ENCODE assay signal across 11 cellular contexts in genomic region chr1:149962736-149963135, GRCh38. TPM values are rescaled to one million over a fixed set of nuclear protein-coding genes. Genes with fewer than 3 reads are reported as not detected.
DNase-seq lines count a peak whose midpoint lies in the region; ATAC-seq, FAIRE-seq and TF ChIP-seq lines count a peak whose summit lies in the region.
"Had no signal": no experiment of that assay in that cellular context is flagged by ENCODE, and none has a peak within 500 bp of the region (broad histone marks: within the 10 kb centered on the region; RNA-seq: fewer than 3 reads in every experiment).

No MANE protein-coding gene starts in this region.

- peaks cover 26% of the 10 kb centered on the region for H3K79me1 ChIP-seq in mesenchymal stem cell (replicated peaks; ENCODE audit: low read length, poor library complexity, severe bottlenecking)

- no peak for TF ChIP-seq POLR2A in GM12878 (IDR thresholded peaks at IDR 0.05; ENCODE audit: low read depth, low read length)
- TF ChIP-seq POLR2A in tibial nerve (IDR thresholded peaks at IDR 0.05): no peak

- no peak for TF ChIP-seq CTCF in GM12878 (IDR thresholded peaks at IDR 0.05 in 2 of 3, conservative IDR thresholded peaks at IDR 0.05 in 1 of 3; ENCODE audit: control insufficient read depth in 2 of 3, extremely low read depth in 1 of 3, insufficient read depth in 1 of 3, low read depth in 3 of 3, low read length in 3 of 3)
- no peak for TF ChIP-seq CTCF in tibial nerve (IDR thresholded peaks at IDR 0.05)

- DNase-seq in activated naive CD4-positive, alpha-beta T cell treated with anti-CD3 and anti-CD28 coated beads, Interleukin-2, amount 10 ng/mL, durations not matched to agents 7 days and 5 days: no peak
- DNase-seq in GM12878 (ENCODE audit: low read depth, low spot score) (no peak), mesenchymal stem cell (peak; percentile 8), tibial nerve (ENCODE audit: low spot score in 2 of 2) (no peak), SK-N-DZ (ENCODE audit: low spot score) (no peak), NCI-H524 (lab: John Stamatoyannopoulos, UW) (no peak), T-helper 1 cell (no peak)
- DNase-seq: cortex of kidney had no signal

- RAD21 ChIA-PET in GM12878 (lab: Charles Lee; ENCODE audit: unreplicated experiment): interaction anchor here (0.6 to 3.0 kb wide), 19 partner anchors 20 to 225 kb away, joined by 3 to 43 read pairs (median 4); partner anchors contain the start of gene VPS45

- peak overlapping the region; percentile 2 for H3K27ac ChIP-seq in GM12878 (ENCODE audit: control insufficient read depth, insufficient read depth)
- no peak overlapping the region for H3K27ac ChIP-seq in mesenchymal stem cell (ENCODE audit: low read length, poor library complexity, severe bottlenecking)
- peak overlapping the region; percentile 48 to 80 (median 66) for H3K27ac ChIP-seq in tibial nerve

- peaks cover 10 to 17% of the 10 kb centered on the region in 2 experiments for H3K36me3 ChIP-seq in GM12878 (ENCODE audit: control insufficient read depth in 2 of 2, insufficient read depth in 2 of 2, low read length in 1 of 2)
- peaks cover 46 to 94% of the 10 kb centered on the region in 2 experiments for H3K36me3 ChIP-seq in mesenchymal stem cell (ENCODE audit: control insufficient read depth in 1 of 2, insufficient read depth in 2 of 2, low read depth in 1 of 2, low read length in 2 of 2)
- H3K36me3 ChIP-seq in tibial nerve: peaks cover 0 to 72% (median 3%) of the 10 kb centered on the region in 3 donors

- BruUV-seq in GM12878 (replicated peaks; lab: Mats Ljungman, UMichigan): no TSS peak

- H3K18ac ChIP-seq in mesenchymal stem cell (ENCODE audit: low read depth in 1 of 2, low read length in 2 of 2): no peak overlapping the region

- no peaks in the 10 kb centered on the region for H3K79me2 ChIP-seq in GM12878 (ENCODE audit: control insufficient read depth, insufficient read depth, low read length)

- intact Hi-C loops in GM12878 (cut with micrococcal nuclease; ENCODE audit: unreplicated experiment): loop anchor here (1.0 to 5.0 kb wide), 5 partner anchors 45 to 225 kb away; no protein-coding TSS in a partner anchor

- H3K4me1 Mint-ChIP-seq in activated naive CD4-positive, alpha-beta T cell treated with anti-CD3 and anti-CD28 coated beads, Interleukin-2, amount 50 U/mL, for 24 hours: peaks cover 26% of the 10 kb centered on the region
- peaks cover 18% of the 10 kb centered on the region for H3K4me1 Mint-ChIP-seq in activated naive CD4-positive, alpha-beta T cell treated with anti-CD3 and anti-CD28 coated beads, Interleukin-2, amount 10 ng/mL, durations not matched to agents 7 days and 5 days

- no peak overlapping the region for H2BK5ac ChIP-seq in mesenchymal stem cell (ENCODE audit: low read depth, low read length, poor library complexity, severe bottlenecking)

- no peak overlapping the region for H3K4ac ChIP-seq in mesenchymal stem cell (ENCODE audit: low read depth in 1 of 2, low read length in 2 of 2)

- H3K9me3 Mint-ChIP-seq in activated naive CD4-positive, alpha-beta T cell treated with anti-CD3 and anti-CD28 coated beads, Interleukin-2, amount 50 U/mL, for 24 hours: no peaks in the 10 kb centered on the region
- H3K9me3 Mint-ChIP-seq in activated naive CD4-positive, alpha-beta T cell treated with anti-CD3 and anti-CD28 coated beads, Interleukin-2, amount 10 ng/mL, durations not matched to agents 7 days and 5 days: no peaks in the 10 kb centered on the region
- H3K9me3 Mint-ChIP-seq: activated T-helper 1 cell treated with anti-CD3 and anti-CD28 coated beads, Interleukin-12 subunit alpha, Interleukin-12 subunit beta, Interleukin-2, Interleukin-4 antibody, amounts not matched to agents 30 ng/mL and 10 ng/mL and 1 ng/mL, durations not matched to agents 14 hours and 24 hours and 36 hours had no signal

- H3K27ac Mint-ChIP-seq in activated naive CD4-positive, alpha-beta T cell treated with anti-CD3 and anti-CD28 coated beads, Interleukin-2, amount 50 U/mL, for 24 hours: peak overlapping the region; percentile 38
- no peak overlapping the region for H3K27ac Mint-ChIP-seq in activated naive CD4-positive, alpha-beta T cell treated with anti-CD3 and anti-CD28 coated beads, Interleukin-2, amount 10 ng/mL, durations not matched to agents 7 days and 5 days

- no peak overlapping the region for H2BK12ac ChIP-seq in mesenchymal stem cell (ENCODE audit: low read length in 2 of 2)

- no peak overlapping the region; the same call in 1 of the 2 replicates for H3K9ac ChIP-seq in GM12878 (ENCODE audit: control insufficient read depth, insufficient read depth, low read length)
- H3K9ac ChIP-seq in mesenchymal stem cell (ENCODE audit: low read length): peak overlapping the region; percentile 52

- H3K9me3 ChIP-seq in GM12878 (replicated peaks; ENCODE audit: control insufficient read depth, insufficient read depth, low read length) (no peaks in the 10 kb centered on the region; the same call in 2 of the 3 replicates), mesenchymal stem cell (ENCODE audit: control insufficient read depth, low read length) (no peaks in the 10 kb centered on the region), tibial nerve (peaks cover 0 to 3% (median 0%) of the 10 kb centered on the region in 4 donors)
- H3K9me3 ChIP-seq: MG63 had no signal

- H2AFZ ChIP-seq in GM12878 (ENCODE audit: control insufficient read depth, low read depth, low read length): no peak overlapping the region
- no peak overlapping the region for H2AFZ ChIP-seq in mesenchymal stem cell (ENCODE audit: low read depth, low read length)

- no peak overlapping the region for H2BK120ac ChIP-seq in mesenchymal stem cell (ENCODE audit: low read depth, low read length)

- H3K4me1 ChIP-seq in GM12878 (ENCODE audit: control insufficient read depth, insufficient read depth, low read length) (peaks cover 4% of the 10 kb centered on the region), mesenchymal stem cell (ENCODE audit: control insufficient read depth, insufficient read depth, low read depth, low read length) (no peaks in the 10 kb centered on the region), tibial nerve (peaks cover 0 to 42% (median 10%) of the 10 kb centered on the region in 4 donors)

- POLR2A ChIA-PET in GM12878 (lab: Charles Lee): interaction anchor here (0.6 to 1.1 kb wide), 2 partner anchors 31 to 74 kb away, joined by 3 to 4 read pairs; no protein-coding TSS in a partner anchor

- CTCF ChIA-PET in activated naive CD4-positive, alpha-beta T cell treated with anti-CD3 and anti-CD28 coated beads, Interleukin-2, amount 10 ng/mL, durations not matched to agents 7 days and 5 days (lab: Charles Lee): interaction anchor here (0.7 to 2.9 kb wide), 22 partner anchors 10 to 224 kb away, joined by 3 to 18 read pairs (median 4); a partner anchor contains a TSS
- CTCF ChIA-PET in GM12878 (lab: Yijun Ruan, JAX): interaction anchor here (0.6 to 3.3 kb wide), 52 partner anchors 9 to 843 kb away, joined by 3 to 69 read pairs (median 4); partner anchors contain the start of genes OTUD7B, SF3B4 and VPS45

- H4K20me1 ChIP-seq in GM12878 (ENCODE audit: control insufficient read depth, insufficient read depth): no peaks in the 10 kb centered on the region

- H4K91ac ChIP-seq in mesenchymal stem cell (ENCODE audit: low read length): no peak overlapping the region

- ATAC-seq in GM12878: no peak

- TF ChIP-seq EP300 in GM12878 (IDR thresholded peaks at IDR 0.05; ENCODE audit: borderline replicate concordance in 1 of 2, control insufficient read depth in 1 of 2, low read depth in 2 of 2, low read length in 2 of 2) (no peak), tibial nerve (IDR thresholded peaks at IDR 0.05) (no peak)

- TF ChIP-seq RAD21 in GM12878 (IDR thresholded peaks at IDR 0.05; ENCODE audit: insufficient read depth, low read depth, low read length): no peak

- H3K36me3 Mint-ChIP-seq in activated naive CD4-positive, alpha-beta T cell treated with anti-CD3 and anti-CD28 coated beads, Interleukin-2, amount 50 U/mL, for 24 hours: peaks cover 18% of the 10 kb centered on the region
- peaks cover 32% of the 10 kb centered on the region for H3K36me3 Mint-ChIP-seq in activated naive CD4-positive, alpha-beta T cell treated with anti-CD3 and anti-CD28 coated beads, Interleukin-2, amount 10 ng/mL, durations not matched to agents 7 days and 5 days

- FAIRE-seq in GM12878 (lab: Jason Lieb, UNC): no peak

- no peaks in the 10 kb centered on the region for H3K27me3 Mint-ChIP-seq in activated naive CD4-positive, alpha-beta T cell treated with anti-CD3 and anti-CD28 coated beads, Interleukin-2, amount 50 U/mL, for 24 hours
- no peaks in the 10 kb centered on the region for H3K27me3 Mint-ChIP-seq in activated naive CD4-positive, alpha-beta T cell treated with anti-CD3 and anti-CD28 coated beads, Interleukin-2, amount 10 ng/mL, durations not matched to agents 7 days and 5 days

- no peak overlapping the region for H2BK15ac ChIP-seq in mesenchymal stem cell (ENCODE audit: low read depth, poor library complexity, severe bottlenecking)

- H4K8ac ChIP-seq in mesenchymal stem cell (ENCODE audit: low read length): no peak overlapping the region

- no peak overlapping the region for H3K4me2 ChIP-seq in GM12878 (ENCODE audit: control insufficient read depth, insufficient read depth)
- no peak overlapping the region for H3K4me2 ChIP-seq in mesenchymal stem cell (ENCODE audit: low read length, poor library complexity, severe bottlenecking)

- H3K4me3 ChIP-seq in GM12878: no peak overlapping the region
- H3K4me3 ChIP-seq in mesenchymal stem cell (ENCODE audit: insufficient read depth in 1 of 2, low read depth in 1 of 2, low read length in 2 of 2): no peak overlapping the region
- no peak overlapping the region for H3K4me3 ChIP-seq in tibial nerve
- H3K4me3 ChIP-seq: MG63 had no signal

- H3K23ac ChIP-seq in mesenchymal stem cell (ENCODE audit: low read length in 2 of 2): no peak overlapping the region

- no peak overlapping the region for H3K14ac ChIP-seq in mesenchymal stem cell (ENCODE audit: low read length in 2 of 2)

- in situ Hi-C loops in GM12878 (cut with MboI): loop anchor here (5.0 kb wide), 2 partner anchors 85 to 205 kb away; no protein-coding TSS in a partner anchor

- SMC1A ChIA-PET in GM12878 (lab: Charles Lee; ENCODE audit: uncharacterized antibody, unreplicated experiment): interaction anchor here (0.6 to 4.9 kb wide), 38 partner anchors 9 to 257 kb away, joined by 3 to 51 read pairs (median 4); partner anchors contain the start of gene VPS45

- WGBS in GM12878 (ENCODE audit: insufficient coverage, insufficient replicate concordance, low lambda C conversion rate, missing lambda C conversion rate): 93% methylated on average over 2 of the region's 2 CpGs
- WGBS in mesenchymal stem cell: 80% methylated on average over 2 of the region's 2 CpGs
- 40 to 54% methylated on average over 2 of the region's 2 CpGs for WGBS in tibial nerve, 2 donors

- H3K27me3 ChIP-seq in GM12878 (replicated peaks in 1 of 2; ENCODE audit: control insufficient read depth in 2 of 2, insufficient read depth in 2 of 2, low read length in 1 of 2): no peaks in the 10 kb centered on the region
- H3K27me3 ChIP-seq in mesenchymal stem cell (ENCODE audit: control insufficient read depth in 1 of 2, insufficient read depth in 1 of 2, low read length in 2 of 2): no peaks in the 10 kb centered on the region
- H3K27me3 ChIP-seq in tibial nerve: no peaks in the 10 kb centered on the region
- H3K27me3 ChIP-seq: MG63 had no signal

- H2AK5ac ChIP-seq in mesenchymal stem cell (ENCODE audit: low read length, severe bottlenecking): no peak overlapping the region

- H3K4me3 Mint-ChIP-seq in activated naive CD4-positive, alpha-beta T cell treated with anti-CD3 and anti-CD28 coated beads, Interleukin-2, amount 50 U/mL, for 24 hours: no peak overlapping the region
- H3K4me3 Mint-ChIP-seq in activated naive CD4-positive, alpha-beta T cell treated with anti-CD3 and anti-CD28 coated beads, Interleukin-2, amount 10 ng/mL, durations not matched to agents 7 days and 5 days: no peak overlapping the region
- H3K4me3 Mint-ChIP-seq: activated T-helper 1 cell treated with anti-CD3 and anti-CD28 coated beads, Interleukin-12 subunit alpha, Interleukin-12 subunit beta, Interleukin-2, Interleukin-4 antibody, amounts not matched to agents 30 ng/mL and 10 ng/mL and 1 ng/mL, durations not matched to agents 14 hours and 24 hours and 36 hours had no signal

RNA-seq across cellular contexts. Expression of gene MTMR11, which starts 26.1 kb away (rescaled TPM):
- 2.2 and 3.4 TPM in 2 replicates for total RNA-seq in GM12878 (2013; cell fraction: nucleolus; rRNA removed)
- total RNA-seq in GM12878 (2014; rRNA removed) (0.51 and 0.71 TPM in 2 replicates), GM12878 (2014; rRNA removed; fragmentation: Illumina TruSeq; extraction: Trizol) (0.51 and 0.58 TPM in 2 replicates), GM12878 (2021) (0.45 and 1.1 TPM in 2 replicates), tibial nerve (10 to 100 TPM; 10.3 to 21.4 (median 13.6) TPM)
- polyA plus RNA-seq in GM12878 (2011; ENCODE audit: low read depth): 0.14 TPM
- polyA plus RNA-seq in GM12878 (2011; rRNA removed) (0.46 and 0.52 TPM in 2 replicates), GM12878 (2014; fragmentation: Illumina TruSeq; extraction: Trizol) (0.97 and 1.5 TPM in 2 replicates), GM12878 (2014; fragmentation: Nextera tagmentation; extraction: Ambion mirVana) (under 1 TPM; 0.35 to 0.84 TPM), GM12878 (2014; rRNA removed) (0.95 and 1.1 TPM in 2 replicates), GM12878 (2016; fragmentation: Nextera tagmentation; extraction: Ambion mirVana) (under 1 TPM; 0.70 to 0.77 TPM)
- 0.17 and 0.70 TPM in 2 replicates for polyA plus RNA-seq in GM12878 (2011; cell fraction: cytosol; rRNA removed)
- 2.7 and 3.2 TPM in 2 replicates for polyA plus RNA-seq in GM12878 (2011; cell fraction: nucleus; rRNA removed)
- polyA plus RNA-seq in GM12878 (2012): 0.35 and 0.39 TPM in 2 replicates
- 0.51 and 0.57 TPM in 2 replicates for polyA minus RNA-seq in GM12878 (2011; rRNA and poly(A)+ RNA removed)
- not detected in 2 replicates for polyA minus RNA-seq in GM12878 (2011; cell fraction: cytosol; rRNA and poly(A)+ RNA removed)
- 1.1 and 1.3 TPM in 2 replicates for polyA minus RNA-seq in GM12878 (2011; cell fraction: nucleus; rRNA and poly(A)+ RNA removed)
- polyA plus RNA-seq in mesenchymal stem cell (2013, experiment 1 of 2): 5.1 TPM
- 5.3 TPM for polyA plus RNA-seq in mesenchymal stem cell (2013, experiment 2 of 2)
- 3.9 and 4.5 TPM in 2 replicates for polyA plus RNA-seq in SK-N-DZ (2014; cell fraction: cytosol; rRNA removed)
- polyA plus RNA-seq in SK-N-DZ (2014; cell fraction: nucleus; rRNA removed): 43.9 and 44.1 TPM in 2 replicates

RNA-seq across cellular contexts. Expression of gene SF3B4, which starts 35.1 kb away (rescaled TPM):
- 11.0 and 14.6 TPM in 2 replicates for total RNA-seq in GM12878 (2013; cell fraction: nucleolus; rRNA removed)
- 9.4 and 13.2 TPM in 2 replicates for total RNA-seq in GM12878 (2014; rRNA removed)
- total RNA-seq in GM12878 (2014; rRNA removed; fragmentation: Illumina TruSeq; extraction: Trizol): 24.1 and 27.6 TPM in 2 replicates
- total RNA-seq in GM12878 (2021): 79.4 and 81.7 TPM in 2 replicates
- polyA plus RNA-seq in GM12878 (2011; ENCODE audit: low read depth): 42.1 TPM
- polyA plus RNA-seq in GM12878 (2011; rRNA removed): 11.3 and 26.2 TPM in 2 replicates
- 22.8 and 28.5 TPM in 2 replicates for polyA plus RNA-seq in GM12878 (2011; cell fraction: cytosol; rRNA removed)
- 23.6 and 32.3 TPM in 2 replicates for polyA plus RNA-seq in GM12878 (2011; cell fraction: nucleus; rRNA removed)
- polyA plus RNA-seq in GM12878 (2012): 42.2 and 52.9 TPM in 2 replicates
- 81.8 and 83.5 TPM in 2 replicates for polyA plus RNA-seq in GM12878 (2014; fragmentation: Illumina TruSeq; extraction: Trizol)
- polyA plus RNA-seq in GM12878 (2014; fragmentation: Nextera tagmentation; extraction: Ambion mirVana): 1 to 10 TPM; 1.9 to 6.9 TPM
- polyA plus RNA-seq in GM12878 (2014; rRNA removed): 27.4 and 35.7 TPM in 2 replicates
- polyA plus RNA-seq in GM12878 (2016; fragmentation: Nextera tagmentation; extraction: Ambion mirVana): 100 to 1,000 TPM; 140 to 146 TPM
- polyA minus RNA-seq in GM12878 (2011; rRNA and poly(A)+ RNA removed): 22.8 and 36.2 TPM in 2 replicates
- polyA minus RNA-seq in GM12878 (2011; cell fraction: cytosol; rRNA and poly(A)+ RNA removed): 18.4 and 19.4 TPM in 2 replicates
- polyA minus RNA-seq in GM12878 (2011; cell fraction: nucleus; rRNA and poly(A)+ RNA removed): 13.4 and 17.5 TPM in 2 replicates
- 76.7 TPM for polyA plus RNA-seq in mesenchymal stem cell (2013, experiment 1 of 2)
- 78.0 TPM for polyA plus RNA-seq in mesenchymal stem cell (2013, experiment 2 of 2)
- 10 to 100 TPM in 2 of 4 donors, 1 to 10 TPM in 2; 6.3 to 14.3 (median 9.7) TPM for total RNA-seq in tibial nerve
- 49.6 and 65.4 TPM in 2 replicates for polyA plus RNA-seq in SK-N-DZ (2014; cell fraction: cytosol; rRNA removed)
- 23.3 and 41.1 TPM in 2 replicates for polyA plus RNA-seq in SK-N-DZ (2014; cell fraction: nucleus; rRNA removed)

RNA-seq across cellular contexts. Expression of gene SV2A, which starts 45.1 kb away (rescaled TPM):
- total RNA-seq in GM12878 (2013; cell fraction: nucleolus; rRNA removed): 0.47 and 0.63 TPM in 2 replicates
- 6.3 and 8.0 TPM in 2 replicates for total RNA-seq in GM12878 (2014; rRNA removed)
- total RNA-seq in GM12878 (2014; rRNA removed; fragmentation: Illumina TruSeq; extraction: Trizol): 5.3 and 6.0 TPM in 2 replicates
- 11.3 and 11.6 TPM in 2 replicates for total RNA-seq in GM12878 (2021)
- polyA plus RNA-seq in GM12878 (2011; ENCODE audit: low read depth): 2.7 TPM
- 0.33 and 0.39 TPM in 2 replicates for polyA plus RNA-seq in GM12878 (2011; rRNA removed)
- 0.55 and 0.66 TPM in 2 replicates for polyA plus RNA-seq in GM12878 (2011; cell fraction: cytosol; rRNA removed)
- 0.82 and 0.91 TPM in 2 replicates for polyA plus RNA-seq in GM12878 (2011; cell fraction: nucleus; rRNA removed)
- 3.8 and 5.4 TPM in 2 replicates for polyA plus RNA-seq in GM12878 (2012)
- polyA plus RNA-seq in GM12878 (2014; fragmentation: Illumina TruSeq; extraction: Trizol): 7.3 and 8.4 TPM in 2 replicates
- polyA plus RNA-seq in GM12878 (2014; fragmentation: Nextera tagmentation; extraction: Ambion mirVana): 1 to 10 TPM in 1 of 2 experiments, under 1 TPM in 1; 0.89 to 2.3 TPM
- 7.5 and 7.8 TPM in 2 replicates for polyA plus RNA-seq in GM12878 (2014; rRNA removed)
- 1 to 10 TPM; 4.5 to 5.6 TPM for polyA plus RNA-seq in GM12878 (2016; fragmentation: Nextera tagmentation; extraction: Ambion mirVana)
- polyA minus RNA-seq in GM12878 (2011; rRNA and poly(A)+ RNA removed): 0.88 and 1.3 TPM in 2 replicates
- 0.27 and 0.31 TPM in 2 replicates for polyA minus RNA-seq in GM12878 (2011; cell fraction: cytosol; rRNA and poly(A)+ RNA removed)
- 0.24 and 0.29 TPM in 2 replicates for polyA minus RNA-seq in GM12878 (2011; cell fraction: nucleus; rRNA and poly(A)+ RNA removed)
- 44.6 TPM for polyA plus RNA-seq in mesenchymal stem cell (2013, experiment 1 of 2)
- polyA plus RNA-seq in mesenchymal stem cell (2013, experiment 2 of 2): 44.3 TPM
- total RNA-seq in tibial nerve: 1 to 10 TPM in 2 of 4 donors, under 1 TPM in 2; 0.66 to 2.7 (median 1.8) TPM
- polyA plus RNA-seq in SK-N-DZ (2014; cell fraction: cytosol; rRNA removed): 22.6 and 27.0 TPM in 2 replicates
- 20.1 and 27.6 TPM in 2 replicates for polyA plus RNA-seq in SK-N-DZ (2014; cell fraction: nucleus; rRNA removed)

RNA-seq across cellular contexts. Expression of gene OTUD7B, which starts 47.8 kb away (rescaled TPM):
- 24.1 and 24.8 TPM in 2 replicates for total RNA-seq in GM12878 (2013; cell fraction: nucleolus; rRNA removed)
- total RNA-seq in GM12878 (2014; rRNA removed) (8.4 and 8.7 TPM in 2 replicates), GM12878 (2014; rRNA removed; fragmentation: Illumina TruSeq; extraction: Trizol) (9.2 and 9.9 TPM in 2 replicates), GM12878 (2021) (20.7 and 24.9 TPM in 2 replicates), tibial nerve (10 to 100 TPM; 54.3 to 84.6 (median 80.1) TPM)
- polyA plus RNA-seq in GM12878 (2011; ENCODE audit: low read depth): 2.8 TPM
- polyA plus RNA-seq in GM12878 (2011; rRNA removed) (4.3 and 7.4 TPM in 2 replicates), GM12878 (2014; fragmentation: Illumina TruSeq; extraction: Trizol) (8.2 and 10.7 TPM in 2 replicates), GM12878 (2014; fragmentation: Nextera tagmentation; extraction: Ambion mirVana) (1 to 10 TPM; 1.7 to 1.8 TPM), GM12878 (2014; rRNA removed) (5.8 and 5.9 TPM in 2 replicates), GM12878 (2016; fragmentation: Nextera tagmentation; extraction: Ambion mirVana) (1 to 10 TPM; 1.7 to 2.3 TPM)
- 4.5 and 6.7 TPM in 2 replicates for polyA plus RNA-seq in GM12878 (2011; cell fraction: cytosol; rRNA removed)
- 4.3 and 5.6 TPM in 2 replicates for polyA plus RNA-seq in GM12878 (2011; cell fraction: nucleus; rRNA removed)
- 3.8 and 5.9 TPM in 2 replicates for polyA plus RNA-seq in GM12878 (2012)
- polyA minus RNA-seq in GM12878 (2011; rRNA and poly(A)+ RNA removed): 11.5 and 17.3 TPM in 2 replicates
- 2.8 and 4.4 TPM in 2 replicates for polyA minus RNA-seq in GM12878 (2011; cell fraction: cytosol; rRNA and poly(A)+ RNA removed)
- 3.5 and 6.0 TPM in 2 replicates for polyA minus RNA-seq in GM12878 (2011; cell fraction: nucleus; rRNA and poly(A)+ RNA removed)
- 6.9 TPM for polyA plus RNA-seq in mesenchymal stem cell (2013, experiment 1 of 2)
- polyA plus RNA-seq in mesenchymal stem cell (2013, experiment 2 of 2): 7.2 TPM
- polyA plus RNA-seq in SK-N-DZ (2014; cell fraction: cytosol; rRNA removed): 3.8 and 4.3 TPM in 2 replicates
- polyA plus RNA-seq in SK-N-DZ (2014; cell fraction: nucleus; rRNA removed): 2.4 and 3.9 TPM in 2 replicates
